ENCODE assay signal across 2 cellular contexts in genomic region chr10:75353183-75353582, GRCh38.
A peak's percentile ranks its signal among the peaks of the same experiment; 100 is the strongest.
TF ChIP-seq lines count a peak whose summit lies in the region.

No MANE protein-coding gene starts in this region.

TF ChIP-seq in H1, 55 proteins besides CTCF, POLR2A, EP300 and RAD21:
- TF ChIP-seq BACH1 (IDR thresholded peaks at IDR 0.05; ENCODE audit: low read length) (no peak), EGR1 (IDR thresholded peaks at IDR 0.05; ENCODE audit: borderline replicate concordance, low read depth, low read length) (no peak), POU5F1 (IDR thresholded peaks at IDR 0.05; ENCODE audit: low read depth, low read length) (no peak), PHF8 (conservative IDR thresholded peaks at IDR 0.05; ENCODE audit: low read depth, low read length) (no peak), SIX5 (IDR thresholded peaks at IDR 0.05; ENCODE audit: low read depth, low read length) (no peak), RBBP5 (IDR thresholded peaks at IDR 0.05; ENCODE audit: borderline replicate concordance, low read depth, low read length) (no peak), JUN (IDR thresholded peaks at IDR 0.05; ENCODE audit: low read depth, low read length) (no peak), SIN3A (conservative IDR thresholded peaks at IDR 0.05 in 1 of 2, IDR thresholded peaks at IDR 0.05 in 1 of 2; ENCODE audit: low read depth in 1 of 2, low read length in 2 of 2) (no peak), BCL11A (IDR thresholded peaks at IDR 0.05; ENCODE audit: low read depth in 2 of 2, low read length in 2 of 2) (no peak), HDAC2 (IDR thresholded peaks at IDR 0.05; ENCODE audit: borderline replicate concordance in 1 of 2, low read depth in 2 of 2, low read length in 2 of 2) (no peak), YY1 (IDR thresholded peaks at IDR 0.05; ENCODE audit: low read depth, low read length) (no peak), RFX5 (IDR thresholded peaks at IDR 0.05; ENCODE audit: borderline replicate concordance, low read depth, low read length) (no peak), CBX8 (IDR thresholded peaks at IDR 0.05; ENCODE audit: borderline replicate concordance, low read depth, low read length) (no peak), CBX5 (IDR thresholded peaks at IDR 0.05; ENCODE audit: low read depth, low read length) (no peak), HDAC6 (IDR thresholded peaks at IDR 0.05; ENCODE audit: low read depth, low read length) (no peak), CREB1 (IDR thresholded peaks at IDR 0.05) (no peak), ATF3 (IDR thresholded peaks at IDR 0.05; ENCODE audit: insufficient read depth, low read depth, low read length) (no peak)

TF ChIP-seq in HepG2, 621 proteins besides CTCF, POLR2A, EP300 and RAD21:
- TF ChIP-seq ZNF292 (CRISPR knock-in tag; IDR thresholded peaks at IDR 0.05; ENCODE audit: borderline replicate concordance, low read depth) (peak; percentile 51; the same call in 1 of the 2 replicates), CENPBD1 (CRISPR knock-in tag; IDR thresholded peaks at IDR 0.05; ENCODE audit: borderline replicate concordance, low read depth) (no peak), TFAP4 (IDR thresholded peaks at IDR 0.05; ENCODE audit: borderline replicate concordance, low read depth) (0 out of 2 replicates have a peak, but pooled peaks have one; percentile 15), NR2F6 (IDR thresholded peaks at IDR 0.05) (peak; percentile 59; the same call in 1 of the 2 replicates), NR2F6 (CRISPR knock-in tag; IDR thresholded peaks at IDR 0.05) (peak; percentile 51; the same call in 1 of the 2 replicates), NR2C2 (CRISPR knock-in tag; IDR thresholded peaks at IDR 0.05; ENCODE audit: borderline replicate concordance) (peak; percentile 50), ZNF652 (CRISPR knock-in tag; IDR thresholded peaks at IDR 0.05; ENCODE audit: borderline replicate concordance, low read depth) (peak; percentile 80), RARA (CRISPR knock-in tag; IDR thresholded peaks at IDR 0.05) (0 out of 2 replicates have a peak, but pooled peaks have one; percentile 16), ZNF687 (CRISPR knock-in tag; IDR thresholded peaks at IDR 0.05) (0 out of 2 replicates have a peak, but pooled peaks have one; percentile 37), ZNF597 (CRISPR knock-in tag; IDR thresholded peaks at IDR 0.05) (no peak), E2F5 (CRISPR knock-in tag; conservative IDR thresholded peaks at IDR 0.05) (no peak), NR2F1 (CRISPR knock-in tag; IDR thresholded peaks at IDR 0.05) (peak in 1 of 2 experiments; percentile 67; a peak in 2 of 4 replicates)
